Comparison of ENCODE assay signal across 19 cellular contexts in genomic region chr14:41875113-41875512, GRCh38.
A peak's percentile ranks its signal among the peaks of the same experiment; 100 is the strongest.
DNase-seq lines count a peak whose midpoint lies in the region; ATAC-seq and TF ChIP-seq lines count a peak whose summit lies in the region.
"Had no signal": no experiment of that assay in that cellular context is flagged by ENCODE, and none has a peak within 500 bp of the region (broad histone marks: within the 10 kb centered on the region; RNA-seq: fewer than 3 reads in every experiment).

No MANE protein-coding gene starts in this region.

- intact Hi-C loops in Right ventricle myocardium superior (cut with DNase I) = no loop called here

- no peaks in the 10 kb centered on the region for H3K27me3 Mint-ChIP-seq in mesothelial cell of epicardium (ENCODE audit: low read depth)
- H3K27me3 Mint-ChIP-seq: CD4-positive, alpha-beta memory T cell had no signal

- no peak overlapping the region for H3K4me2 ChIP-seq in mesenchymal stem cell (ENCODE audit: low read length, poor library complexity, severe bottlenecking)
- H3K4me2 ChIP-seq: BLaER1, GM23338, KMS-11 had no signal

- H2BK12ac ChIP-seq in mesenchymal stem cell (ENCODE audit: low read length in 2 of 2) = no peak overlapping the region

- TF ChIP-seq CTCF in mesothelial cell of epicardium (IDR thresholded peaks at IDR 0.05; ENCODE audit: unreplicated experiment) = no peak

- no peak for TF ChIP-seq EP300 in Ishikawa (IDR thresholded peaks at IDR 0.05; ENCODE audit: borderline replicate concordance)

- H3K27me3 ChIP-seq in mesenchymal stem cell (ENCODE audit: control insufficient read depth in 1 of 2, insufficient read depth in 1 of 2, low read length in 2 of 2) = no peaks in the 10 kb centered on the region
- H3K27me3 ChIP-seq: BLaER1 had no signal

- no peak overlapping the region for H3K14ac ChIP-seq in mesenchymal stem cell (ENCODE audit: low read length in 2 of 2)

- H3K9me3 ChIP-seq in mesenchymal stem cell (ENCODE audit: control insufficient read depth, low read length) = no peaks in the 10 kb centered on the region

- H4K8ac ChIP-seq in mesenchymal stem cell (ENCODE audit: low read length) = no peak overlapping the region

- H3K23ac ChIP-seq in mesenchymal stem cell (ENCODE audit: low read length in 2 of 2) = no peak overlapping the region

- peaks cover 2% of the 10 kb centered on the region for H3K36me3 Mint-ChIP-seq in mesothelial cell of epicardium
- H3K36me3 Mint-ChIP-seq: CD14-positive monocyte; CD4-positive, alpha-beta memory T cell had no signal

- H3K9ac ChIP-seq in mesenchymal stem cell (ENCODE audit: low read length) = no peak overlapping the region
- H3K9ac ChIP-seq: BLaER1, KMS-11 had no signal

- no peak for ATAC-seq in Right ventricle myocardium superior (ENCODE audit: poor library complexity)
- no peak for ATAC-seq in HG03469 (IDR thresholded peaks at IDR 0.05; ENCODE audit: unreplicated experiment)
- ATAC-seq in HG02623 (IDR thresholded peaks at IDR 0.05; ENCODE audit: unreplicated experiment) = no peak
- ATAC-seq: GM12878, GM23338, HCT116 had no signal

- H3K4ac ChIP-seq in mesenchymal stem cell (ENCODE audit: low read depth in 1 of 2, low read length in 2 of 2) = no peak overlapping the region

- no peak overlapping the region for H4K91ac ChIP-seq in mesenchymal stem cell (ENCODE audit: low read length)

- H3K79me1 ChIP-seq in mesenchymal stem cell (replicated peaks; ENCODE audit: low read length, poor library complexity, severe bottlenecking) = no peaks in the 10 kb centered on the region

- DNase-seq in cerebellum (ENCODE audit: low spot score) = peak; percentile 0
- DNase-seq in mesothelial cell of epicardium (ENCODE audit: low spot score in 2 of 2, unreplicated experiment in 2 of 2) = no peak
- peak; percentile 43 for DNase-seq in superior temporal gyrus (ENCODE audit: extremely low spot score)
- DNase-seq in Right ventricle myocardium superior = no peak
- DNase-seq in mesenchymal stem cell = no peak
- DNase-seq: CD4-positive, alpha-beta memory T cell; DMS153; DMS79 treated with DMSO at 0.1 percent for 48 hours; H7; HFFc6 had no signal

- H3K4me3 Mint-ChIP-seq in mesothelial cell of epicardium = no peak overlapping the region
- H3K4me3 Mint-ChIP-seq: CD14-positive monocyte; CD4-positive, alpha-beta memory T cell; GM23338; HFFc6 had no signal

- H2BK15ac ChIP-seq in mesenchymal stem cell (ENCODE audit: low read depth, poor library complexity, severe bottlenecking) = no peak overlapping the region

- no peak overlapping the region for H2AK5ac ChIP-seq in mesenchymal stem cell (ENCODE audit: low read length, severe bottlenecking)

- H3K18ac ChIP-seq in mesenchymal stem cell (ENCODE audit: low read depth in 1 of 2, low read length in 2 of 2) = no peak overlapping the region

- H3K27ac Mint-ChIP-seq in mesothelial cell of epicardium = peak overlapping the region; percentile 81
- H3K27ac Mint-ChIP-seq: CD14-positive monocyte; CD4-positive, alpha-beta memory T cell; GM23338; HFFc6 had no signal

- H3K4me1 Mint-ChIP-seq in mesothelial cell of epicardium = peaks cover 17% of the 10 kb centered on the region
- H3K4me1 Mint-ChIP-seq: CD14-positive monocyte; CD4-positive, alpha-beta memory T cell; GM23338 had no signal

- no peak overlapping the region for H2AFZ ChIP-seq in mesenchymal stem cell (ENCODE audit: low read depth, low read length)
- H2AFZ ChIP-seq: GM23338 had no signal

- H2BK120ac ChIP-seq in mesenchymal stem cell (ENCODE audit: low read depth, low read length) = no peak overlapping the region

- no peaks in the 10 kb centered on the region for H3K36me3 ChIP-seq in mesenchymal stem cell (ENCODE audit: control insufficient read depth in 1 of 2, insufficient read depth in 2 of 2, low read depth in 1 of 2, low read length in 2 of 2)
- H3K36me3 ChIP-seq: BLaER1 had no signal

- WGBS in mesenchymal stem cell = 100% methylated on average over 1 of the region's 1 CpG

- no peak for TF ChIP-seq RAD21 in Ishikawa (IDR thresholded peaks at IDR 0.05; ENCODE audit: low read depth)

- H3K4me1 ChIP-seq in mesenchymal stem cell (ENCODE audit: control insufficient read depth, insufficient read depth, low read depth, low read length) = peaks cover 1% of the 10 kb centered on the region
- H3K4me1 ChIP-seq: BLaER1 had no signal

- H3K9me3 Mint-ChIP-seq in mesothelial cell of epicardium = peaks cover 7% of the 10 kb centered on the region

- no peak overlapping the region for H3K4me3 ChIP-seq in mesenchymal stem cell (ENCODE audit: insufficient read depth in 1 of 2, low read depth in 1 of 2, low read length in 2 of 2)
- H3K4me3 ChIP-seq: BLaER1, GM12878, GM23338 had no signal

- no peak overlapping the region for H2BK5ac ChIP-seq in mesenchymal stem cell (ENCODE audit: low read depth, low read length, poor library complexity, severe bottlenecking)

- H3K27ac ChIP-seq in mesenchymal stem cell (ENCODE audit: low read length, poor library complexity, severe bottlenecking) = no peak overlapping the region
- H3K27ac ChIP-seq: BLaER1, KMS-11 had no signal

TF ChIP-seq in Ishikawa, 13 proteins besides CTCF, POLR2A, EP300 and RAD21:
- TF ChIP-seq CEBPB (IDR thresholded peaks at IDR 0.05) = no peak
- TF ChIP-seq ZBTB7A (IDR thresholded peaks at IDR 0.05; ENCODE audit: low read depth) = no peak
- no peak for TF ChIP-seq TEAD4 (IDR thresholded peaks at IDR 0.05)
- TF ChIP-seq NFIC (IDR thresholded peaks at IDR 0.05) = no peak
- no peak for TF ChIP-seq MAX (IDR thresholded peaks at IDR 0.05)
- no peak for TF ChIP-seq USF1 (IDR thresholded peaks at IDR 0.05)
- TF ChIP-seq TAF1 (IDR thresholded peaks at IDR 0.05; ENCODE audit: low read depth) = no peak
- TF ChIP-seq TCF12 (IDR thresholded peaks at IDR 0.05; ENCODE audit: low read depth) = 0 out of 2 replicates have a peak, but pooled peaks have one; percentile 31
- no peak for TF ChIP-seq YY1 (IDR thresholded peaks at IDR 0.05; ENCODE audit: low read depth)
TF ChIP-seq in Ishikawa: peak in this region for 1.

Comparison
In these comparisons a context has a peak if more than half of its experiments do, and no peak if none do; other contexts are left out.
1. DNase-seq: peak in cerebellum (single experiment) and superior temporal gyrus (single experiment); none in mesothelial cell of epicardium (0 of 2), Right ventricle myocardium superior (single experiment) and mesenchymal stem cell (single experiment).